17 cellular contexts compared by ENCODE assay signal in the genomic region with DNA sequence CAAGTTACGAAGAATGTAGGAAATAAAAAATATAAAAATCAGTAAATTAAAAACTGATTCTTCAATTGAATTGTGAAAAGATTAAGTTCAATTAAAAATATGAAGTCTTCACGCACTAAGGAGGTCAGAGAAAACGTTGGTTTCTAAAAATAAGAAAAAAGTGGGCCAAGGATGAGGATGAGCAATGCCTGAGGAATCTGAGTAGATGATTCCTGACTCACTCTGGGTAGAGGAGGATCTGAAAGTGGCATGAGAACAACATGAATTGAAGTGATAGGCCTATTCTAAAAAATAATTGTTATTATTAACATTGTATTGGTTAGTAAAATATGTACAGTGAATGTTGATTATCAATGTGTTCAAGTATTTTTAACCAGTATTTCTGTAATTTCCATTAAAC.
A peak's percentile ranks its signal among the peaks of the same experiment; 100 is the strongest.
DNase-seq lines count a peak whose midpoint lies in the region; ATAC-seq and TF ChIP-seq lines count a peak whose summit lies in the region.
"Had no signal": no experiment of that assay in that cellular context is flagged by ENCODE, and none has a peak within 500 bp of the region (broad histone marks: within the 10 kb centered on the region; RNA-seq: fewer than 3 reads in every experiment).

No MANE protein-coding gene starts in this region.

- no peak overlapping the region for H3K4me3 ChIP-seq in astrocyte of the spinal cord (ENCODE audit: low read depth, low read length)
- H3K4me3 ChIP-seq in testis = no peak overlapping the region
- H3K4me3 ChIP-seq: lower lobe of right lung, neural progenitor cell, sigmoid colon, stomach had no signal

- in situ Hi-C loops in ACHN (cut with HindIII; ENCODE audit: low pct_ligation_motif_present, low pct_unique_long_range_greater_than_20kb, low sequenced_read_pairs) = no loop called here
- in situ Hi-C loops in astrocyte of the spinal cord (cut with HindIII; ENCODE audit: low sequenced_read_pairs) = no loop called here

- H3K9me3 ChIP-seq in testis = no peaks in the 10 kb centered on the region
- H3K9me3 ChIP-seq: Caco-2, lower lobe of right lung, sigmoid colon, stomach had no signal

- H3K27me3 ChIP-seq in foreskin keratinocyte = no peaks in the 10 kb centered on the region
- H3K27me3 ChIP-seq in testis = no peaks in the 10 kb centered on the region
- H3K27me3 ChIP-seq: neural progenitor cell, sigmoid colon, stomach had no signal

- DNase-seq in ACHN (peak; percentile 57), HS-5 (ENCODE audit: low read depth) (peak; percentile 63), astrocyte of the spinal cord (ENCODE audit: low read depth, low spot score) (peak; percentile 68), foreskin keratinocyte (peak; percentile 18 to 41), testis (no peak), posterior vena cava (ENCODE audit: low spot score) (no peak)
- DNase-seq in activated naive CD4-positive, alpha-beta T cell treated with Interleukin-2 at 50 U/mL for 16 hours = no peak
- DNase-seq: activated CD4-positive, alpha-beta T cell treated with anti-CD3 and anti-CD28 coated beads, Interleukin-2, amount 50 U/mL, for 48 hours; Caco-2; H7; lower lobe of right lung; NCI-H2107; sigmoid colon; stomach had no signal

- TF ChIP-seq POLR2A in testis (IDR thresholded peaks at IDR 0.05) = no peak

- H3K27ac ChIP-seq in foreskin keratinocyte = no peak overlapping the region
- H3K27ac ChIP-seq in testis = no peak overlapping the region
- H3K27ac ChIP-seq: lower lobe of right lung, neural progenitor cell, sigmoid colon, stomach had no signal

- intact Hi-C loops in testis (cut with DNase I; ENCODE audit: low total_unique reads) = no loop called here
- intact Hi-C loops in posterior vena cava (cut with DNase I) = loop anchor here in 1 of 2 donors (5.0 kb wide), 1 partner anchor 962 kb away; no protein-coding TSS in a partner anchor

- H3K36me3 ChIP-seq in testis (ENCODE audit: low read depth, missing control alignments) = no peaks in the 10 kb centered on the region
- H3K36me3 ChIP-seq: lower lobe of right lung, neural progenitor cell, sigmoid colon, stomach had no signal

- 47 to 62% methylated on average over 3 of the region's 3 CpGs for WGBS in testis, 2 donors

- ATAC-seq in foreskin keratinocyte (peak; percentile 84), HG02938 (IDR thresholded peaks at IDR 0.05; ENCODE audit: unreplicated experiment) (no peak)
- ATAC-seq: lower lobe of right lung, Right ventricle myocardium inferior had no signal

- H3K4me1 ChIP-seq in foreskin keratinocyte (no peaks in the 10 kb centered on the region), testis (no peaks in the 10 kb centered on the region)
- H3K4me1 ChIP-seq: Caco-2, lower lobe of right lung, neural progenitor cell, stomach had no signal

- TF ChIP-seq CTCF in astrocyte of the spinal cord (IDR thresholded peaks at IDR 0.05; ENCODE audit: low read depth, low read length) (no peak), foreskin keratinocyte (conservative IDR thresholded peaks at IDR 0.05) (no peak), testis (IDR thresholded peaks at IDR 0.05) (no peak)

Comparison
In these comparisons a context has a peak if more than half of its experiments do, and no peak if none do; other contexts are left out.
1. DNase-seq: peak in ACHN (single experiment), HS-5 (single experiment), astrocyte of the spinal cord (single experiment) and foreskin keratinocyte (2 of 2); none in testis (single experiment), activated naive CD4-positive, alpha-beta T cell treated with Interleukin-2 at 50 U/mL for 16 hours (single experiment) and posterior vena cava (single experiment).